Comparison of ENCODE assay signal across 1 cellular context in genomic region chr6:161228911-161229591, GRCh38.
TF ChIP-seq lines count a peak whose summit lies in the region.

No MANE protein-coding gene starts in this region.

TF ChIP-seq in K562, 482 proteins besides CTCF, POLR2A, EP300 and RAD21 (continued from another document and continues in another):
- TF ChIP-seq BCOR (IDR thresholded peaks at IDR 0.05) = 0 out of 2 replicates have a peak, but pooled peaks have one; percentile 3
- no peak for TF ChIP-seq ZBTB12 (CRISPR knock-in tag; IDR thresholded peaks at IDR 0.05)
- no peak for TF ChIP-seq PHF21A (IDR thresholded peaks at IDR 0.05; ENCODE audit: borderline replicate concordance, low read depth)
- 0 out of 2 replicates have a peak, but pooled peaks have one; percentile 24 for TF ChIP-seq ZBTB40 (IDR thresholded peaks at IDR 0.05)
- no peak for TF ChIP-seq ZBTB40 (CRISPR knock-in tag; IDR thresholded peaks at IDR 0.05)
- TF ChIP-seq FOXA3 (CRISPR knock-in tag; conservative IDR thresholded peaks at IDR 0.05 in 1 of 2, IDR thresholded peaks at IDR 0.05 in 1 of 2) = peak in 1 of 2 experiments; percentile 73; a peak in 1 of 4 replicates
- no peak for TF ChIP-seq KLF16 (IDR thresholded peaks at IDR 0.05)
- TF ChIP-seq HDAC6 (IDR thresholded peaks at IDR 0.05; ENCODE audit: low read depth, low read length) = no peak
- peak; percentile 96 for TF ChIP-seq FOSL1 (tag; conservative IDR thresholded peaks at IDR 0.05)
- no peak for TF ChIP-seq RNF2 (IDR thresholded peaks at IDR 0.05)
- TF ChIP-seq TRIM24 (IDR thresholded peaks at IDR 0.05) = no peak
- no peak for TF ChIP-seq MTF1 (CRISPR knock-in tag; IDR thresholded peaks at IDR 0.05; ENCODE audit: borderline replicate concordance)
- TF ChIP-seq ZNF316 (IDR thresholded peaks at IDR 0.05) = peak; percentile 36; the same call in 1 of the 2 replicates
- TF ChIP-seq REST (CRISPR knock-in tag; IDR thresholded peaks at IDR 0.05; ENCODE audit: low read depth) = no peak
- TF ChIP-seq TFAP4 (CRISPR knock-in tag; IDR thresholded peaks at IDR 0.05; ENCODE audit: borderline replicate concordance) = no peak; the same call in 1 of the 2 replicates
- peak; percentile 37; the same call in 1 of the 2 replicates for TF ChIP-seq EHMT2 (IDR thresholded peaks at IDR 0.05)
- peak; percentile 31 for TF ChIP-seq FOS (IDR thresholded peaks at IDR 0.05; ENCODE audit: extremely low read depth, insufficient read length)
- peak; percentile 53; the same call in 1 of the 2 replicates for TF ChIP-seq L3MBTL2 (IDR thresholded peaks at IDR 0.05)
- peak; percentile 57; the same call in 1 of the 2 replicates for TF ChIP-seq ATF4 (CRISPR knock-in tag; IDR thresholded peaks at IDR 0.05)
- TF ChIP-seq PHB2 (IDR thresholded peaks at IDR 0.05; ENCODE audit: low read depth) = no peak
- no peak for TF ChIP-seq CC2D1A (IDR thresholded peaks at IDR 0.05)
- no peak for TF ChIP-seq ZNF398 (CRISPR knock-in tag; IDR thresholded peaks at IDR 0.05)
- TF ChIP-seq ZNF133 (CRISPR knock-in tag; IDR thresholded peaks at IDR 0.05) = no peak
- TF ChIP-seq NCOA6 (IDR thresholded peaks at IDR 0.05) = 0 out of 2 replicates have a peak, but pooled peaks have one; percentile 30
- peak; percentile 56; the same call in 1 of the 2 replicates for TF ChIP-seq TEAD4 (IDR thresholded peaks at IDR 0.05; ENCODE audit: low read length)
- no peak for TF ChIP-seq TEAD4 (CRISPR knock-in tag; IDR thresholded peaks at IDR 0.05; ENCODE audit: borderline replicate concordance)
- no peak for TF ChIP-seq CEBPB (tag; IDR thresholded peaks at IDR 0.05)
- TF ChIP-seq SMARCA4 (IDR thresholded peaks at IDR 0.05) = peak; percentile 88
- peak; percentile 80 for TF ChIP-seq NFE2 (IDR thresholded peaks at IDR 0.05; ENCODE audit: low read depth)
- TF ChIP-seq ELF1 (tag; IDR thresholded peaks at IDR 0.05) = no peak
- TF ChIP-seq FOXJ3 (CRISPR knock-in tag; IDR thresholded peaks at IDR 0.05) = no peak
- TF ChIP-seq ZNF23 (CRISPR knock-in tag; IDR thresholded peaks at IDR 0.05) = peak; percentile 60; the same call in 1 of the 2 replicates
- no peak for TF ChIP-seq HNRNPUL1 (IDR thresholded peaks at IDR 0.05; ENCODE audit: low read length)
- no peak for TF ChIP-seq FIP1L1 (IDR thresholded peaks at IDR 0.05; ENCODE audit: low read depth, low read length, poor library complexity, severe bottlenecking)
- peak; percentile 29; the same call in 1 of the 2 replicates for TF ChIP-seq NCOR1 (IDR thresholded peaks at IDR 0.05)
- TF ChIP-seq MTA3 (IDR thresholded peaks at IDR 0.05; ENCODE audit: borderline replicate concordance) = peak; percentile 52; the same call in 1 of the 2 replicates
- no peak for TF ChIP-seq RFX5 (IDR thresholded peaks at IDR 0.05; ENCODE audit: low read depth, low read length)
- TF ChIP-seq ZNF311 (CRISPR knock-in tag; IDR thresholded peaks at IDR 0.05) = no peak
- peak in 1 of 2 experiments; percentile 76; a peak in 2 of 4 replicates for TF ChIP-seq TEAD1 (CRISPR knock-in tag; IDR thresholded peaks at IDR 0.05)
- TF ChIP-seq CCAR2 (IDR thresholded peaks at IDR 0.05; ENCODE audit: low read depth, low read length) = no peak
- peak; percentile 88 for TF ChIP-seq SMARCE1 (IDR thresholded peaks at IDR 0.05)
- no peak for TF ChIP-seq KLF1 (tag; IDR thresholded peaks at IDR 0.05)
- TF ChIP-seq MLX (CRISPR knock-in tag; conservative IDR thresholded peaks at IDR 0.05) = no peak
- peak; percentile 24; the same call in 1 of the 2 replicates for TF ChIP-seq DEAF1 (CRISPR knock-in tag; IDR thresholded peaks at IDR 0.05)
- 0 out of 4 replicates have a peak, but pooled peaks of 1 of the 2 experiments have one; percentile 25 for TF ChIP-seq MAZ (CRISPR knock-in tag; conservative IDR thresholded peaks at IDR 0.05 in 1 of 2, IDR thresholded peaks at IDR 0.05 in 1 of 2)
